In the genomic region with DNA sequence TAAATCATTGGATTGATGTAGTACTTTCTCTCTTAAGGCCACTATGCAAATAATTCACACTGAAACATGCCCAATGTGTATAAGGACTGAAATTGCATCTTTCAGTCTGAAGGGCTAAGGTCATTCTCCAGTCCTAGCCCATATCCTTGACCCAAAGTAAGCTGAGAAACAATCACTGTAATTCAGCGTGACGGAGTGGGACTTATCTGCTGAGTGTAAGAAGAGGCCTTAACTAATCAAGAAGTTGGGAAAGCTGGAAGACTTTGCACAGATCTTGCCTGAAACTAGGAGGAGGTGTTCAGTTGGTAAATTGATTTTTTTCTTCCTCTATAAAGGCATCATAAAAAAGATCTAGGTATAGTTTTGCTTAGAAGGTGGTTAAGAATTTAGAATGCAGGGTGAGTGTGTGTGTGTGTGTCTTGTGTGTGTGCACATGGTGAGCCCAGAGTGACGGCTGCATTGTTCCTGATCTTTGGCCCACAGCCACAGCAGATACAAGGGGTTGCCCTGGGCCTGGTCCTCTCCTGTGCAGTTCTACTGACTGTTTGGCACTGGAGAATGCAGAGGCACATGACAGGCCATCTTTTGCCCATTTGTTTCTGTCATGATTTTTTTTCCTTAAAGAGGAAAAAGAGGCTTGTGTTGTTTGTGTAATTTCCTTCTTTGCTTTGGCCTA, we compare ENCODE assay signal across 23 cellular contexts.
"Had no signal": no experiment of that assay in that cellular context is flagged by ENCODE, and none has a peak within 500 bp of the region (broad histone marks: within the 10 kb centered on the region; RNA-seq: fewer than 3 reads in every experiment).

No MANE protein-coding gene starts in this region.

- H3K27ac ChIP-seq: testis, WERI-Rb-1 had no signal

- H3K27me3 Mint-ChIP-seq: activated naive CD8-positive, alpha-beta T cell treated with anti-CD3 and anti-CD28 coated beads, Interleukin-2, amount 50 U/mL, for 24 hours; natural killer cell treated with Interleukin-12 subunit alpha and Interleukin-12 subunit beta and Interleukin-15 and Interleukin-18, amount 100 ng/mL, for 72 hours; stimulated activated naive B cell treated with anti-CD40 and anti-IgM and Interleukin-4, amounts not matched to agents 10 μg/mL and 1 μg/mL and 100 μg/mL, for 72 hours had no signal

- H3K36me3 ChIP-seq: sigmoid colon, upper lobe of left lung, WERI-Rb-1 had no signal

- ATAC-seq: activated CD8-positive, alpha-beta T cell treated with anti-CD3 and anti-CD28 coated beads for 36 hours; activated naive CD8-positive, alpha-beta T cell treated with anti-CD3 and anti-CD28 coated beads, Interleukin-2, amount 50 U/mL, for 24 hours; natural killer cell treated with Interleukin-12 subunit alpha and Interleukin-12 subunit beta and Interleukin-15 and Interleukin-18, amount 100 ng/mL, for 72 hours; stimulated activated naive B cell treated with anti-CD40 and anti-IgM and Interleukin-4, amounts not matched to agents 10 μg/mL and 1 μg/mL and 100 μg/mL, for 72 hours had no signal

- H3K4me3 Mint-ChIP-seq: activated CD4-positive, alpha-beta T cell treated with anti-CD3 and anti-CD28 coated beads, Interleukin-2, amount 10 ng/mL, durations not matched to agents 7 days and 5 days; activated CD8-positive, alpha-beta T cell treated with anti-CD3 and anti-CD28 coated beads for 36 hours; activated naive CD8-positive, alpha-beta T cell treated with anti-CD3 and anti-CD28 coated beads, Interleukin-2, amount 50 U/mL, for 24 hours; activated T-helper 1 cell treated with anti-CD3 and anti-CD28 coated beads, Interleukin-12 subunit alpha, Interleukin-12 subunit beta, Interleukin-2, Interleukin-4 antibody, amounts not matched to agents 30 ng/mL and 10 ng/mL and 1 ng/mL, durations not matched to agents 14 hours and 24 hours and 36 hours; mesothelial cell of epicardium; natural killer cell treated with Interleukin-12 subunit alpha and Interleukin-12 subunit beta and Interleukin-15 and Interleukin-18, amount 100 ng/mL, for 72 hours; stimulated activated naive B cell treated with anti-CD40 and anti-IgM and Interleukin-4, amounts not matched to agents 10 μg/mL and 1 μg/mL and 100 μg/mL, for 72 hours; T-helper 2 cell treated with Interferon-gamma antibody and Interleukin-4, amounts not matched to agents 5 μg/mL and 100 μg/mL, for 36 hours had no signal

- H3K4me1 Mint-ChIP-seq: activated naive CD8-positive, alpha-beta T cell treated with anti-CD3 and anti-CD28 coated beads, Interleukin-2, amount 50 U/mL, for 24 hours; mesothelial cell of epicardium had no signal

- H3K4me3 ChIP-seq: sigmoid colon, smooth muscle cell, testis, upper lobe of left lung had no signal

- H3K27ac Mint-ChIP-seq: activated CD4-positive, alpha-beta T cell treated with anti-CD3 and anti-CD28 coated beads, Interleukin-2, amount 10 ng/mL, durations not matched to agents 7 days and 5 days; activated CD8-positive, alpha-beta T cell treated with anti-CD3 and anti-CD28 coated beads for 36 hours; activated naive CD8-positive, alpha-beta T cell treated with anti-CD3 and anti-CD28 coated beads, Interleukin-2, amount 50 U/mL, for 24 hours; activated T-helper 1 cell treated with anti-CD3 and anti-CD28 coated beads, Interleukin-12 subunit alpha, Interleukin-12 subunit beta, Interleukin-2, Interleukin-4 antibody, amounts not matched to agents 30 ng/mL and 10 ng/mL and 1 ng/mL, durations not matched to agents 14 hours and 24 hours and 36 hours; mesothelial cell of epicardium; natural killer cell treated with Interleukin-12 subunit alpha and Interleukin-12 subunit beta and Interleukin-15 and Interleukin-18, amount 100 ng/mL, for 72 hours; stimulated activated naive B cell treated with anti-CD40 and anti-IgM and Interleukin-4, amounts not matched to agents 10 μg/mL and 1 μg/mL and 100 μg/mL, for 72 hours; T-helper 2 cell treated with Interferon-gamma antibody and Interleukin-4, amounts not matched to agents 5 μg/mL and 100 μg/mL, for 36 hours had no signal

- H3K4me1 ChIP-seq: sigmoid colon, testis had no signal

- DNase-seq: activated CD4-positive, alpha-beta T cell treated with anti-CD3 and anti-CD28 coated beads, Interleukin-2, amount 10 ng/mL, durations not matched to agents 7 days and 5 days; activated CD4-positive, CD25-positive, alpha-beta regulatory T cell treated with anti-CD3 and anti-CD28 coated beads, Interleukin-2, amount 50 U/mL, for 72 hours; activated CD8-positive, alpha-beta T cell treated with anti-CD3 and anti-CD28 coated beads for 36 hours; activated gamma-delta T cell; activated naive CD4-positive, alpha-beta T cell treated with anti-CD3 and anti-CD28 coated beads, Interleukin-2, amount 50 U/mL, for 16 hours; activated naive CD8-positive, alpha-beta T cell treated with anti-CD3 and anti-CD28 coated beads, Interleukin-2, amount 50 U/mL, for 24 hours; dermis blood vessel endothelial cell; effector CD8-positive, alpha-beta T cell; head of caudate nucleus; islet precursor cell; sigmoid colon; SK-N-SH; stimulated activated CD4-positive, alpha-beta T cell treated with anti-CD3 and anti-CD28 coated beads, Interleukin-15, amount 100 ng/mL, for 24 hours; stimulated activated CD8-positive, alpha-beta memory T cell treated with anti-CD3 and anti-CD28 coated beads, Interleukin-4, amount 100 ng/mL, for 48 hours; stimulated activated naive B cell treated with anti-CD40 and anti-IgM and Interleukin-4, amounts not matched to agents 10 μg/mL and 1 μg/mL and 100 μg/mL, for 72 hours; testis; upper lobe of left lung; WERI-Rb-1 had no signal

- H3K9me3 Mint-ChIP-seq: activated CD8-positive, alpha-beta T cell treated with anti-CD3 and anti-CD28 coated beads for 36 hours; activated naive CD8-positive, alpha-beta T cell treated with anti-CD3 and anti-CD28 coated beads, Interleukin-2, amount 50 U/mL, for 24 hours; activated T-helper 1 cell treated with anti-CD3 and anti-CD28 coated beads, Interleukin-12 subunit alpha, Interleukin-12 subunit beta, Interleukin-2, Interleukin-4 antibody, amounts not matched to agents 30 ng/mL and 10 ng/mL and 1 ng/mL, durations not matched to agents 14 hours and 24 hours and 36 hours; mesothelial cell of epicardium; natural killer cell treated with Interleukin-12 subunit alpha and Interleukin-12 subunit beta and Interleukin-15 and Interleukin-18, amount 100 ng/mL, for 72 hours; stimulated activated naive B cell treated with anti-CD40 and anti-IgM and Interleukin-4, amounts not matched to agents 10 μg/mL and 1 μg/mL and 100 μg/mL, for 72 hours; T-helper 2 cell treated with Interferon-gamma antibody and Interleukin-4, amounts not matched to agents 5 μg/mL and 100 μg/mL, for 36 hours had no signal

- H3K9me3 ChIP-seq: sigmoid colon, SK-N-SH, testis, upper lobe of left lung had no signal

- H3K27me3 ChIP-seq: sigmoid colon, testis, upper lobe of left lung had no signal

- H3K36me3 Mint-ChIP-seq: mesothelial cell of epicardium; natural killer cell treated with Interleukin-12 subunit alpha and Interleukin-12 subunit beta and Interleukin-15 and Interleukin-18, amount 100 ng/mL, for 72 hours; stimulated activated naive B cell treated with anti-CD40 and anti-IgM and Interleukin-4, amounts not matched to agents 10 μg/mL and 1 μg/mL and 100 μg/mL, for 72 hours had no signal
